Comparison of ENCODE assay signal across 13 cellular contexts in the genomic region with DNA sequence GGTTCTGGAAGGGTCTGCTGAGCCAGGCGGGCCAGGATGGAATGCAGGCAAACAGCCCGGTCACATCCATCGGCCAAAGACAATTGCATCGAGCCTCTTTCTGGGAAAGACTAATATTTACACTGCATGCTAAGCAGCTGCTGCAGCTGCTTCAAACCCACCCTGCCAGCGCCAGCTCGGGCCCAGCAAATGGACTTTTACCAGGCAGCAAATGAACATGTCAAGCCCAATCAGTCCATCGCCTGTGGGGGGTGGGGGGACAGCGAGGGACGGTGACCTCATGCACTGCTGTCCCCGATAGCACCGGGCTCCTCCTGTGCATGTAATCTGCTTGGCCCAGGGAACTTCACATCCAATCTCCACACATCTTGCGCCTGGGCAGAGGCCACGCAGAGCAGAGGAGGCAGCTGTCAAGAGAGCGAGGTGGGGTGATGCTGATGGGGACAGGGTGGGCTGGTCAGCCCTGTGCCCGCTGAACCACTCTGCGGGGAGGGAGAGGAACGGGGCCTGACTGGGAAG. TPM values are rescaled to one million over a fixed set of nuclear protein-coding genes. Genes with fewer than 3 reads are reported as not detected.
DNase-seq lines count a peak whose midpoint lies in the region; ATAC-seq and TF ChIP-seq lines count a peak whose summit lies in the region.
"Had no signal": no experiment of that assay in that cellular context is flagged by ENCODE, and none has a peak within 500 bp of the region (broad histone marks: within the 10 kb centered on the region; RNA-seq: fewer than 3 reads in every experiment).

No MANE protein-coding gene starts in this region.

- no peak overlapping the region for H3K23ac ChIP-seq in H9 (ENCODE audit: insufficient read length, low read depth, low read length)

- POLR2A ChIA-PET in activated CD4-positive, alpha-beta memory T cell treated with anti-CD3 and anti-CD28 coated beads, Interleukin-2, amount 10 ng/mL, durations not matched to agents 7 days and 5 days (lab: Charles Lee) = no interaction called here

- H3K79me2 ChIP-seq in H9 (ENCODE audit: insufficient read depth, low read length) = no peaks in the 10 kb centered on the region

- no peak overlapping the region for H3K4ac ChIP-seq in H9 (ENCODE audit: low read depth, low read length)

- H3K36me3 Mint-ChIP-seq in H9 (ENCODE audit: insufficient read depth in 1 of 3, low read depth in 3 of 3) (peaks cover 0 to 4% (median 0%) of the 10 kb centered on the region in 3 experiments; a peak in 1 of 7 replicates), progenitor cell of endocrine pancreas (ENCODE audit: insufficient read depth) (no peaks in the 10 kb centered on the region)
- no peaks in the 10 kb centered on the region for H3K36me3 Mint-ChIP-seq in activated CD4-positive, alpha-beta memory T cell treated with anti-CD3 and anti-CD28 coated beads, Interleukin-2, amount 10 ng/mL, durations not matched to agents 7 days and 5 days (ENCODE audit: low read depth)
- H3K36me3 Mint-ChIP-seq: CD14-positive monocyte had no signal

- H3K14ac ChIP-seq in H9 (ENCODE audit: insufficient read depth, low read length) = peak overlapping the region; percentile 55; the same call in 1 of the 2 replicates

- H3K4me2 ChIP-seq in H9 (ENCODE audit: insufficient read depth, insufficient read length, low read length) = no peak overlapping the region

- H3K9ac ChIP-seq in H9 (ENCODE audit: extremely low read depth, insufficient read length, low read length) = no peak overlapping the region

- H3K36me3 ChIP-seq in MG63 = no peaks in the 10 kb centered on the region

- H3K4me3 Mint-ChIP-seq in H9 (no peak overlapping the region), progenitor cell of endocrine pancreas (ENCODE audit: low read depth) (peak overlapping the region; percentile 45)
- no peak overlapping the region for H3K4me3 Mint-ChIP-seq in activated CD4-positive, alpha-beta memory T cell treated with anti-CD3 and anti-CD28 coated beads, Interleukin-2, amount 10 ng/mL, durations not matched to agents 7 days and 5 days
- H3K4me3 Mint-ChIP-seq: CD14-positive monocyte had no signal

- no peak overlapping the region for H2BK20ac ChIP-seq in H9 (ENCODE audit: low read depth, low read length, poor library complexity, severe bottlenecking)

- no peak overlapping the region for H3K18ac ChIP-seq in H9 (ENCODE audit: insufficient read length, low read depth, low read length)

- H3T11ph ChIP-seq in H9 (ENCODE audit: low read length) = no peak overlapping the region

- ATAC-seq in HG03280 (IDR thresholded peaks at IDR 0.05; ENCODE audit: unreplicated experiment) = no peak
- ATAC-seq in GM21381 (IDR thresholded peaks at IDR 0.05; ENCODE audit: unreplicated experiment) = no peak
- ATAC-seq: activated CD4-positive, CD25-positive, alpha-beta regulatory T cell treated with anti-CD3 and anti-CD28 coated beads, Interleukin-2, amount 50 U/mL, for 24 hours had no signal

- peaks cover 12 to 23% of the 10 kb centered on the region in 2 experiments for H3K4me1 Mint-ChIP-seq in H9
- H3K4me1 Mint-ChIP-seq in progenitor cell of endocrine pancreas (ENCODE audit: low read depth) = peaks cover 32% of the 10 kb centered on the region
- no peaks in the 10 kb centered on the region for H3K4me1 Mint-ChIP-seq in activated CD4-positive, alpha-beta memory T cell treated with anti-CD3 and anti-CD28 coated beads, Interleukin-2, amount 10 ng/mL, durations not matched to agents 7 days and 5 days
- H3K4me1 Mint-ChIP-seq: CD14-positive monocyte had no signal

- H3K56ac ChIP-seq in H9 (ENCODE audit: insufficient read length, low read depth, low read length) = no peak overlapping the region

- H4K5ac ChIP-seq in H9 (ENCODE audit: insufficient read length, low read depth, low read length) = no peak overlapping the region

- H3K27ac ChIP-seq in H9 (ENCODE audit: insufficient read length, low read depth, low read length) = no peak overlapping the region

- H3K4me1 ChIP-seq in H9 (ENCODE audit: insufficient read depth, low read length) = no peaks in the 10 kb centered on the region

- no peak overlapping the region for H2BK15ac ChIP-seq in H9 (ENCODE audit: low read depth, low read length)

- no peak overlapping the region for H2BK5ac ChIP-seq in H9 (ENCODE audit: insufficient read length, low read length)

- H3K27me3 ChIP-seq in H9 (ENCODE audit: insufficient read depth, low read length) = no peaks in the 10 kb centered on the region
- H3K27me3 ChIP-seq in MG63 = no peaks in the 10 kb centered on the region

- no peak overlapping the region for H2AFZ ChIP-seq in H9 (ENCODE audit: low read length)

- H2BK120ac ChIP-seq in H9 (ENCODE audit: low read depth, low read length, poor library complexity, severe bottlenecking) = no peak overlapping the region

- H3K4me3 ChIP-seq in MG63 = no peak overlapping the region

- no peak for DNase-seq in H9
- peak; percentile 30 to 50 for DNase-seq in NCI-H526 (lab: John Stamatoyannopoulos, UW)
- DNase-seq in globus pallidus (ENCODE audit: low spot score) = peak; percentile 73
- DNase-seq in progenitor cell of endocrine pancreas (ENCODE audit: low spot score, unreplicated experiment) = peak; percentile 34
- DNase-seq in activated CD4-positive, alpha-beta memory T cell treated with anti-CD3 and anti-CD28 coated beads, Interleukin-2, amount 10 ng/mL, durations not matched to agents 7 days and 5 days = no peak
- no peak for DNase-seq in MG63
- DNase-seq: activated effector memory CD4-positive, alpha-beta T cell treated with Interleukin-2 at 50 U/mL for 16 hours; stimulated activated naive CD4-positive, alpha-beta T cell treated with Interleukin-2 at 50 U/mL for 16 hours had no signal

- H4K20me1 ChIP-seq in H9 (ENCODE audit: control insufficient read depth, insufficient read depth, insufficient read length) = no peaks in the 10 kb centered on the region

- no peak overlapping the region; a peak in 1 of 7 replicates for H3K27ac Mint-ChIP-seq in H9
- peak overlapping the region; percentile 96 for H3K27ac Mint-ChIP-seq in progenitor cell of endocrine pancreas
- no peak overlapping the region for H3K27ac Mint-ChIP-seq in activated CD4-positive, alpha-beta memory T cell treated with anti-CD3 and anti-CD28 coated beads, Interleukin-2, amount 10 ng/mL, durations not matched to agents 7 days and 5 days

- H2AK5ac ChIP-seq in H9 (ENCODE audit: insufficient read length, low read length) = no peak overlapping the region

- no peak overlapping the region for H2BK12ac ChIP-seq in H9 (ENCODE audit: insufficient read length, low read depth, low read length)

- TF ChIP-seq CTCF in H9 (conservative IDR thresholded peaks at IDR 0.05) (no peak), progenitor cell of endocrine pancreas (IDR thresholded peaks at IDR 0.05; ENCODE audit: unreplicated experiment) (no peak)

- no peaks in the 10 kb centered on the region for H3K79me1 ChIP-seq in H9 (ENCODE audit: insufficient read depth, low read depth, low read length, poor library complexity, severe bottlenecking)

- WGBS in H9 (ENCODE audit: extremely low coverage, insufficient read length, low lambda C conversion rate) = no CpG with 5 or more reads among the region's 17 CpGs

- no peaks in the 10 kb centered on the region for H3K23me2 ChIP-seq in H9 (ENCODE audit: insufficient read length, low read depth, low read length, poor library complexity, severe bottlenecking)

- CTCF ChIA-PET in activated CD4-positive, alpha-beta memory T cell treated with anti-CD3 and anti-CD28 coated beads, Interleukin-2, amount 10 ng/mL, durations not matched to agents 7 days and 5 days (lab: Charles Lee) = interaction anchor here (1.1 kb wide), 1 partner anchor 30 kb away, joined by 3 read pairs; no protein-coding TSS in a partner anchor

- no peaks in the 10 kb centered on the region for H3K9me3 ChIP-seq in H9 (ENCODE audit: control insufficient read depth, low read depth, low read length)
- H3K9me3 ChIP-seq in MG63 = no peaks in the 10 kb centered on the region

- H3K27me3 Mint-ChIP-seq in H9 (ENCODE audit: low read depth) (peaks cover 10% of the 10 kb centered on the region), progenitor cell of endocrine pancreas (no peaks in the 10 kb centered on the region)
- H3K27me3 Mint-ChIP-seq in activated CD4-positive, alpha-beta memory T cell treated with anti-CD3 and anti-CD28 coated beads, Interleukin-2, amount 10 ng/mL, durations not matched to agents 7 days and 5 days = peaks cover 8% of the 10 kb centered on the region

- peaks cover 2 to 3% of the 10 kb centered on the region in 2 experiments; a peak in 2 of 5 replicates for H3K9me3 Mint-ChIP-seq in H9
- peaks cover 3% of the 10 kb centered on the region for H3K9me3 Mint-ChIP-seq in progenitor cell of endocrine pancreas (ENCODE audit: low read depth)
- no peaks in the 10 kb centered on the region for H3K9me3 Mint-ChIP-seq in activated CD4-positive, alpha-beta memory T cell treated with anti-CD3 and anti-CD28 coated beads, Interleukin-2, amount 10 ng/mL, durations not matched to agents 7 days and 5 days

- no peak overlapping the region for H4K8ac ChIP-seq in H9 (replicated peaks; ENCODE audit: insufficient read length, low read depth, low read length)

- no peak overlapping the region for H4K91ac ChIP-seq in H9 (ENCODE audit: insufficient read length, low read depth, low read length)

RNA-seq across cellular contexts. Expression of a gene that starts 39.4 kb away (rescaled TPM):
- total RNA-seq in H9 (2021) (0.20 TPM in 1 of 2 replicates, not detected in the other), progenitor cell of endocrine pancreas (0.36 TPM in 1 of 2 replicates, not detected in the other)
- not detected for total RNA-seq in activated CD4-positive, alpha-beta memory T cell treated with anti-CD3 and anti-CD28 coated beads, Interleukin-2, amount 10 ng/mL, durations not matched to agents 7 days and 5 days
- 0.20 and 1.8 TPM in 2 replicates for total RNA-seq in MG63 (2014; rRNA removed; shearing (Covaris generic); ENCODE audit: low replicate concordance)
- total RNA-seq: SK-MEL-5 had no signal

Comparison
In these comparisons a context has a peak if more than half of its experiments do, and no peak if none do; other contexts are left out.
1. DNase-seq: peak in NCI-H526 (2 of 2), globus pallidus (single experiment) and progenitor cell of endocrine pancreas (single experiment); none in H9 (single experiment), activated CD4-positive, alpha-beta memory T cell treated with anti-CD3 and anti-CD28 coated beads, Interleukin-2, amount 10 ng/mL, durations not matched to agents 7 days and 5 days (single experiment) and MG63 (single experiment).